21 cellular contexts compared by ENCODE assay signal in genomic region chr5:57718155-57718554, GRCh38.
DNase-seq lines count a peak whose midpoint lies in the region; ATAC-seq, FAIRE-seq and TF ChIP-seq lines count a peak whose summit lies in the region.
"Had no signal": no experiment of that assay in that cellular context is flagged by ENCODE, and none has a peak within 500 bp of the region (broad histone marks: within the 10 kb centered on the region; RNA-seq: fewer than 3 reads in every experiment).

No MANE protein-coding gene starts in this region.

- H3K36me3 Mint-ChIP-seq in astrocyte (ENCODE audit: low read depth, unreplicated experiment): no peaks in the 10 kb centered on the region
- H3K36me3 Mint-ChIP-seq: activated naive CD8-positive, alpha-beta T cell treated with anti-CD3 and anti-CD28 coated beads, Interleukin-2, amount 10 ng/mL, durations not matched to agents 7 days and 5 days; natural killer cell treated with Interleukin-12 subunit alpha and Interleukin-12 subunit beta and Interleukin-15 and Interleukin-18, amount 100 ng/mL, for 72 hours; stimulated activated effector memory CD8-positive, alpha-beta T cell treated with anti-CD3 and anti-CD28 coated beads, Interleukin-12 subunit alpha, Interleukin-12 subunit beta, amount 100 ng/mL, for 72 hours had no signal

- no peak overlapping the region for H3K4me3 ChIP-seq in HCT116 (replicated peaks in 1 of 2; ENCODE audit: low read depth in 1 of 2, low read length in 2 of 2)
- no peak overlapping the region for H3K4me3 ChIP-seq in astrocyte (ENCODE audit: insufficient read depth, low read depth, low read length)
- H3K4me3 ChIP-seq in hepatocyte: no peak overlapping the region
- H3K4me3 ChIP-seq in PC-9: no peak overlapping the region
- H3K4me3 ChIP-seq: gastroesophageal sphincter, upper lobe of left lung had no signal

- no peaks in the 10 kb centered on the region for H3K27me3 ChIP-seq in HCT116 (ENCODE audit: insufficient read depth, low read length)
- no peaks in the 10 kb centered on the region for H3K27me3 ChIP-seq in astrocyte (ENCODE audit: insufficient read depth, low read length)
- no peaks in the 10 kb centered on the region for H3K27me3 ChIP-seq in hepatocyte
- no peaks in the 10 kb centered on the region for H3K27me3 ChIP-seq in PC-9 (ENCODE audit: insufficient read depth, low read depth)
- H3K27me3 ChIP-seq: gastroesophageal sphincter, upper lobe of left lung had no signal

- H3K27ac ChIP-seq in HCT116 (ENCODE audit: low read depth, low read length): no peak overlapping the region
- no peak overlapping the region for H3K27ac ChIP-seq in astrocyte (ENCODE audit: low read depth, low read length)
- H3K27ac ChIP-seq in hepatocyte: peak overlapping the region; percentile 13
- no peak overlapping the region for H3K27ac ChIP-seq in PC-9
- H3K27ac ChIP-seq: gastroesophageal sphincter, upper lobe of left lung, VCaP had no signal

- no peaks in the 10 kb centered on the region for H3K79me2 ChIP-seq in HCT116 (ENCODE audit: insufficient read depth, low read length)
- no peaks in the 10 kb centered on the region for H3K79me2 ChIP-seq in astrocyte (ENCODE audit: insufficient read depth, low read length)
- H3K79me2 ChIP-seq in hepatocyte: no peaks in the 10 kb centered on the region
- H3K79me2 ChIP-seq in PC-9 (ENCODE audit: low read depth): no peaks in the 10 kb centered on the region

- no peak for TF ChIP-seq RAD21 in HCT116 (IDR thresholded peaks at IDR 0.05; ENCODE audit: low read depth)

- peaks cover 9% of the 10 kb centered on the region for H3K4me1 Mint-ChIP-seq in astrocyte (ENCODE audit: low read depth, unreplicated experiment)
- H3K4me1 Mint-ChIP-seq: activated naive CD8-positive, alpha-beta T cell treated with anti-CD3 and anti-CD28 coated beads, Interleukin-2, amount 10 ng/mL, durations not matched to agents 7 days and 5 days; stimulated activated effector memory CD8-positive, alpha-beta T cell treated with anti-CD3 and anti-CD28 coated beads, Interleukin-12 subunit alpha, Interleukin-12 subunit beta, amount 100 ng/mL, for 72 hours had no signal

- ATAC-seq in HCT116 (no peak), GM18858 (IDR thresholded peaks at IDR 0.05; ENCODE audit: unreplicated experiment) (no peak), GM21381 (IDR thresholded peaks at IDR 0.05; ENCODE audit: unreplicated experiment) (no peak), HG02938 (IDR thresholded peaks at IDR 0.05; ENCODE audit: unreplicated experiment) (no peak)
- ATAC-seq: activated CD8-positive, alpha-beta T cell treated with anti-CD3 and anti-CD28 coated beads, Interleukin-2, amount 10 ng/mL, durations not matched to agents 7 days and 5 days; gastroesophageal sphincter; natural killer cell treated with Interleukin-12 subunit alpha and Interleukin-12 subunit beta and Interleukin-15 and Interleukin-18, amount 100 ng/mL, for 72 hours; stimulated activated effector memory CD8-positive, alpha-beta T cell treated with anti-CD3 and anti-CD28 coated beads, Interleukin-12 subunit alpha, Interleukin-12 subunit beta, amount 100 ng/mL, for 72 hours had no signal

- intact Hi-C loops in HCT116 (cut with micrococcal nuclease): no loop called here
- intact Hi-C loops in PC-9 (cut with micrococcal nuclease; ENCODE audit: unreplicated experiment): no loop called here

- no peaks in the 10 kb centered on the region for H3K9me2 ChIP-seq in HCT116 (ENCODE audit: insufficient read depth)
- no peaks in the 10 kb centered on the region for H3K9me2 ChIP-seq in hepatocyte (replicated peaks; ENCODE audit: insufficient read depth)
- no peaks in the 10 kb centered on the region for H3K9me2 ChIP-seq in PC-9 (ENCODE audit: insufficient read depth)

- CTCF ChIA-PET in HCT116 (lab: Charles Lee): no interaction called here
- CTCF ChIA-PET in PC-9 (lab: Charles Lee): no interaction called here

- RAD21 ChIA-PET in HCT116 (lab: Charles Lee; ENCODE audit: low non-redundant PET in 1 of 2, low total read pairs in 2 of 2, uncharacterized antibody in 2 of 2, unreplicated experiment in 2 of 2): no interaction called here

- H2AFZ ChIP-seq in HCT116 (ENCODE audit: low read depth, low read length, poor library complexity, severe bottlenecking) (peak overlapping the region; percentile 55), astrocyte (ENCODE audit: low read depth, low read length) (no peak overlapping the region), hepatocyte (no peak overlapping the region), PC-9 (no peak overlapping the region)

- no peaks in the 10 kb centered on the region for H3K9me3 Mint-ChIP-seq in astrocyte (ENCODE audit: unreplicated experiment)
- H3K9me3 Mint-ChIP-seq: activated naive CD8-positive, alpha-beta T cell treated with anti-CD3 and anti-CD28 coated beads, Interleukin-2, amount 10 ng/mL, durations not matched to agents 7 days and 5 days; activated T-helper 1 cell treated with anti-CD3 and anti-CD28 coated beads, Interleukin-12 subunit alpha, Interleukin-12 subunit beta, Interleukin-2, Interleukin-4 antibody, amounts not matched to agents 30 ng/mL and 10 ng/mL and 1 ng/mL, durations not matched to agents 14 hours and 24 hours and 36 hours had no signal

- 33% methylated on average over 2 of the region's 2 CpGs for WGBS in hepatocyte (ENCODE audit: low lambda C conversion rate, missing lambda C conversion rate)

- DNase-seq in AG08395 (ENCODE audit: low spot score): peak; percentile 26
- DNase-seq in HCT116 (ENCODE audit: low read depth, low spot score): no peak
- DNase-seq in astrocyte (ENCODE audit: low read depth): no peak
- DNase-seq in hepatocyte (ENCODE audit: low spot score): no peak
- DNase-seq in PC-9: no peak
- DNase-seq: activated CD8-positive, alpha-beta T cell treated with anti-CD3 and anti-CD28 coated beads, Interleukin-2, amount 10 ng/mL, durations not matched to agents 7 days and 5 days; activated naive CD8-positive, alpha-beta T cell treated with anti-CD3 and anti-CD28 coated beads, Interleukin-2, amount 10 ng/mL, durations not matched to agents 7 days and 5 days; caudate nucleus; effector CD4-positive, alpha-beta T cell; GOT3; NCI-H2029; NCI-H69; upper lobe of left lung had no signal

- POLR2A ChIA-PET in HCT116 (lab: Charles Lee): no interaction called here
- POLR2A ChIA-PET in PC-9 (lab: Charles Lee; ENCODE audit: unreplicated experiment): no interaction called here

- no peak overlapping the region for H3K27ac Mint-ChIP-seq in astrocyte (ENCODE audit: unreplicated experiment)
- H3K27ac Mint-ChIP-seq: activated CD8-positive, alpha-beta T cell treated with anti-CD3 and anti-CD28 coated beads, Interleukin-2, amount 10 ng/mL, durations not matched to agents 7 days and 5 days; activated naive CD8-positive, alpha-beta T cell treated with anti-CD3 and anti-CD28 coated beads, Interleukin-2, amount 10 ng/mL, durations not matched to agents 7 days and 5 days; activated T-helper 1 cell treated with anti-CD3 and anti-CD28 coated beads, Interleukin-12 subunit alpha, Interleukin-12 subunit beta, Interleukin-2, Interleukin-4 antibody, amounts not matched to agents 30 ng/mL and 10 ng/mL and 1 ng/mL, durations not matched to agents 14 hours and 24 hours and 36 hours; natural killer cell treated with Interleukin-12 subunit alpha and Interleukin-12 subunit beta and Interleukin-15 and Interleukin-18, amount 100 ng/mL, for 72 hours; stimulated activated effector memory CD8-positive, alpha-beta T cell treated with anti-CD3 and anti-CD28 coated beads, Interleukin-12 subunit alpha, Interleukin-12 subunit beta, amount 100 ng/mL, for 72 hours had no signal

- no peaks in the 10 kb centered on the region for H4K20me1 ChIP-seq in HCT116 (ENCODE audit: insufficient read depth)
- no peaks in the 10 kb centered on the region for H4K20me1 ChIP-seq in astrocyte (ENCODE audit: insufficient read depth, low read length)
- H4K20me1 ChIP-seq in hepatocyte (ENCODE audit: insufficient read depth, poor library complexity, severe bottlenecking): no peaks in the 10 kb centered on the region
- H4K20me1 ChIP-seq in PC-9 (ENCODE audit: insufficient read depth): no peaks in the 10 kb centered on the region

- H3K9me3 ChIP-seq in HCT116 (ENCODE audit: control insufficient read depth in 1 of 2, insufficient read depth in 1 of 2, low read depth in 1 of 2, low read length in 2 of 2) (no peaks in the 10 kb centered on the region), astrocyte (ENCODE audit: insufficient read depth, low read depth, low read length) (no peaks in the 10 kb centered on the region), hepatocyte (ENCODE audit: low read depth) (no peaks in the 10 kb centered on the region), PC-9 (ENCODE audit: insufficient read depth, low read depth) (peaks cover 5% of the 10 kb centered on the region)
- H3K9me3 ChIP-seq: gastroesophageal sphincter, upper lobe of left lung had no signal

- no peak overlapping the region for H3K9ac ChIP-seq in HCT116 (ENCODE audit: low read length)
- no peak overlapping the region for H3K9ac ChIP-seq in astrocyte (ENCODE audit: low read length)

- H3K27me3 Mint-ChIP-seq in astrocyte (ENCODE audit: low read depth, unreplicated experiment): no peaks in the 10 kb centered on the region

- peak; percentile 71 for FAIRE-seq in astrocyte (lab: Jason Lieb, UNC)

- H3K4me1 ChIP-seq in HCT116 (ENCODE audit: control insufficient read depth in 1 of 2, insufficient read depth in 2 of 2, low read length in 2 of 2): peaks cover 0 to 20% of the 10 kb centered on the region in 2 experiments; a peak in 2 of 4 replicates
- no peaks in the 10 kb centered on the region for H3K4me1 ChIP-seq in astrocyte (ENCODE audit: insufficient read depth, low read length)
- no peaks in the 10 kb centered on the region for H3K4me1 ChIP-seq in hepatocyte (ENCODE audit: insufficient read depth)
- H3K4me1 ChIP-seq in PC-9 (replicated peaks; ENCODE audit: insufficient read depth): peaks cover 10% of the 10 kb centered on the region
- H3K4me1 ChIP-seq: gastroesophageal sphincter, upper lobe of left lung had no signal

- no peak overlapping the region for H3K4me3 Mint-ChIP-seq in astrocyte (ENCODE audit: unreplicated experiment)
- H3K4me3 Mint-ChIP-seq: activated CD8-positive, alpha-beta T cell treated with anti-CD3 and anti-CD28 coated beads, Interleukin-2, amount 10 ng/mL, durations not matched to agents 7 days and 5 days; activated naive CD8-positive, alpha-beta T cell treated with anti-CD3 and anti-CD28 coated beads, Interleukin-2, amount 10 ng/mL, durations not matched to agents 7 days and 5 days; activated T-helper 1 cell treated with anti-CD3 and anti-CD28 coated beads, Interleukin-12 subunit alpha, Interleukin-12 subunit beta, Interleukin-2, Interleukin-4 antibody, amounts not matched to agents 30 ng/mL and 10 ng/mL and 1 ng/mL, durations not matched to agents 14 hours and 24 hours and 36 hours; natural killer cell treated with Interleukin-12 subunit alpha and Interleukin-12 subunit beta and Interleukin-15 and Interleukin-18, amount 100 ng/mL, for 72 hours; stimulated activated effector memory CD8-positive, alpha-beta T cell treated with anti-CD3 and anti-CD28 coated beads, Interleukin-12 subunit alpha, Interleukin-12 subunit beta, amount 100 ng/mL, for 72 hours had no signal

- BruUV-seq in HCT116 (replicated peaks; lab: Mats Ljungman, UMichigan) (no TSS peak), PC-9 (replicated peaks; lab: Mats Ljungman, UMichigan) (no TSS peak)

- no peaks in the 10 kb centered on the region for H3F3A ChIP-seq in PC-9 (ENCODE audit: insufficient read depth, low read depth)

- H3K36me3 ChIP-seq in HCT116 (ENCODE audit: control insufficient read depth in 1 of 2, insufficient read depth in 2 of 2, low read length in 2 of 2): no peaks in the 10 kb centered on the region
- no peaks in the 10 kb centered on the region for H3K36me3 ChIP-seq in astrocyte (ENCODE audit: insufficient read depth, low read length)
- no peaks in the 10 kb centered on the region for H3K36me3 ChIP-seq in hepatocyte (replicated peaks; ENCODE audit: insufficient read depth, low read depth)
- H3K36me3 ChIP-seq in PC-9 (ENCODE audit: low read depth): no peaks in the 10 kb centered on the region
- H3K36me3 ChIP-seq: gastroesophageal sphincter, upper lobe of left lung had no signal

- peak overlapping the region; percentile 17; the same call in 1 of the 2 replicates for H3K4me2 ChIP-seq in HCT116 (ENCODE audit: low read length)
- no peak overlapping the region for H3K4me2 ChIP-seq in astrocyte (ENCODE audit: low read length)
- H3K4me2 ChIP-seq in hepatocyte: no peak overlapping the region
- no peak overlapping the region for H3K4me2 ChIP-seq in PC-9

- TF ChIP-seq CTCF in HCT116 (IDR thresholded peaks at IDR 0.05 in 2 of 3, conservative IDR thresholded peaks at IDR 0.05 in 1 of 3; ENCODE audit: borderline replicate concordance in 1 of 3, insufficient read depth in 1 of 3, low read depth in 2 of 3, low read length in 2 of 3) (no peak), astrocyte (IDR thresholded peaks at IDR 0.05; ENCODE audit: insufficient read depth, low read depth, low read length) (no peak), hepatocyte (IDR thresholded peaks at IDR 0.05; ENCODE audit: poor library complexity) (no peak), PC-9 (conservative IDR thresholded peaks at IDR 0.05) (no peak)

- TF ChIP-seq POLR2A in HCT116 (IDR thresholded peaks at IDR 0.05; ENCODE audit: borderline replicate concordance, extremely low read depth, insufficient read depth, insufficient read length): no peak
